11 cellular contexts compared by ENCODE assay signal in the genomic region with DNA sequence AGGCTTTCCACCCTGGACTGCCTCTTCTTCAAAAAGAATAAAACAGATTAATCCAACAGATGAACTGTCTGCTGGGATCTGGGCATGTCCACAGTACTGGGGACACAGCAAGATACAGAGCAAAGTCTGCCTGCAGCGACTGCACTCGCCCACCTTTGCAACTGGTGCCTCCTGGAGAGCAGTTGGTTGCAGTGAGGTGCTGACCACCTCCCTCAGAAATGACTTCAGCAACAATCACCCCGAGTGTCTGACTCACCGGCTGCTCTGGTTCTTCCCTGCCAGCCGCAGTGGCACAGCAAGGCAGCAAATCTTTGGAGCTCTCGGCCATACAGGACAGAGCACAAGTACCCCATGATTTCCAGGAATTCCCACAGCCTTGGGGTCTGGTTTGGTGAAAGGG.
DNase-seq lines count a peak whose midpoint lies in the region; ATAC-seq and TF ChIP-seq lines count a peak whose summit lies in the region.
"Had no signal": no experiment of that assay in that cellular context is flagged by ENCODE, and none has a peak within 500 bp of the region (broad histone marks: within the 10 kb centered on the region; RNA-seq: fewer than 3 reads in every experiment).

No MANE protein-coding gene starts in this region.

- H3K27ac Mint-ChIP-seq in activated CD4-positive, alpha-beta memory T cell treated with anti-CD3 and anti-CD28 coated beads for 36 hours = peak overlapping the region; percentile 30
- H3K27ac Mint-ChIP-seq: immature natural killer cell had no signal

- no peak overlapping the region for H3K4me3 ChIP-seq in AG10803 (ENCODE audit: low read length)

- CTCF ChIA-PET in activated CD4-positive, alpha-beta memory T cell treated with anti-CD3 and anti-CD28 coated beads for 36 hours (lab: Charles Lee) = no interaction called here

- no peaks in the 10 kb centered on the region for H3K36me3 Mint-ChIP-seq in activated CD4-positive, alpha-beta memory T cell treated with anti-CD3 and anti-CD28 coated beads for 36 hours
- H3K36me3 Mint-ChIP-seq: brain, immature natural killer cell had no signal

- H3K4me1 Mint-ChIP-seq in activated CD4-positive, alpha-beta memory T cell treated with anti-CD3 and anti-CD28 coated beads for 36 hours (ENCODE audit: low read depth) = peaks cover 61% of the 10 kb centered on the region

- POLR2A ChIA-PET in activated CD4-positive, alpha-beta memory T cell treated with anti-CD3 and anti-CD28 coated beads for 36 hours (lab: Charles Lee) = no interaction called here

- H3K9me3 Mint-ChIP-seq in activated CD4-positive, alpha-beta memory T cell treated with anti-CD3 and anti-CD28 coated beads for 36 hours = no peaks in the 10 kb centered on the region
- H3K9me3 Mint-ChIP-seq: brain, immature natural killer cell had no signal

- no peak overlapping the region for H3K4me3 Mint-ChIP-seq in activated CD4-positive, alpha-beta memory T cell treated with anti-CD3 and anti-CD28 coated beads for 36 hours
- H3K4me3 Mint-ChIP-seq: brain, immature natural killer cell had no signal

- ATAC-seq in GM19463 (IDR thresholded peaks at IDR 0.05; ENCODE audit: unreplicated experiment) (no peak), HG03342 (IDR thresholded peaks at IDR 0.05; ENCODE audit: unreplicated experiment) (no peak), HG03039 (IDR thresholded peaks at IDR 0.05; ENCODE audit: unreplicated experiment) (no peak)

- DNase-seq in AG10803 (ENCODE audit: low read depth) (peak; percentile 32), HPDE6-E6E7 (ENCODE audit: extremely low spot score) (peak; percentile 83), islet precursor cell (peak; percentile 87), NCI-H524 (lab: John Stamatoyannopoulos, UW) (no peak)
- peak; percentile 50 for DNase-seq in activated CD4-positive, alpha-beta memory T cell treated with anti-CD3 and anti-CD28 coated beads for 36 hours
- DNase-seq: immature natural killer cell, retina had no signal

- no peak for TF ChIP-seq CTCF in AG10803 (conservative IDR thresholded peaks at IDR 0.05; ENCODE audit: low read length)

- intact Hi-C loops in activated CD4-positive, alpha-beta memory T cell treated with anti-CD3 and anti-CD28 coated beads for 36 hours (cut with micrococcal nuclease) = loop anchor here (10.0 kb wide), 1 partner anchor 219 kb away; no protein-coding TSS in a partner anchor

- peaks cover 18% of the 10 kb centered on the region for H3K27me3 Mint-ChIP-seq in activated CD4-positive, alpha-beta memory T cell treated with anti-CD3 and anti-CD28 coated beads for 36 hours

Comparison
In these comparisons a context has a peak if more than half of its experiments do, and no peak if none do; other contexts are left out.
1. DNase-seq: peak in AG10803 (single experiment), HPDE6-E6E7 (single experiment), activated CD4-positive, alpha-beta memory T cell treated with anti-CD3 and anti-CD28 coated beads for 36 hours (single experiment) and islet precursor cell (single experiment); none in NCI-H524 (0 of 2).